14 cellular contexts compared by ENCODE assay signal in genomic region chr3:47850803-47851417, GRCh38. TPM values are rescaled to one million over a fixed set of nuclear protein-coding genes. Genes with fewer than 3 reads are reported as not detected.
DNase-seq lines count a peak whose midpoint lies in the region; ATAC-seq and TF ChIP-seq lines count a peak whose summit lies in the region.
"Had no signal": no experiment of that assay in that cellular context is flagged by ENCODE, and none has a peak within 500 bp of the region (broad histone marks: within the 10 kb centered on the region; RNA-seq: fewer than 3 reads in every experiment).

No MANE protein-coding gene starts in this region.

- intact Hi-C loops in Right ventricle myocardium superior (cut with DNase I): no loop called here
- intact Hi-C loops in right cardiac atrium (cut with DNase I): loop anchor here in 1 of 4 donors (10.0 kb wide), 1 partner anchor 134 kb away; no protein-coding TSS in a partner anchor
- intact Hi-C loops in dorsolateral prefrontal cortex (cut with DNase I): no loop called here

- no peaks in the 10 kb centered on the region for H3K27me3 ChIP-seq in right cardiac atrium (ENCODE audit: control insufficient read depth, insufficient read depth)
- no peaks in the 10 kb centered on the region for H3K27me3 ChIP-seq in dorsolateral prefrontal cortex
- H3K27me3 ChIP-seq: uterus had no signal

- H3K27ac ChIP-seq in right cardiac atrium (ENCODE audit: low read length) (no peak overlapping the region), RWPE1 (peak overlapping the region; percentile 51), dorsolateral prefrontal cortex (peak overlapping the region in 44 of 59 donors; percentile 4 to 82 (median 66))
- H3K27ac ChIP-seq: psoas muscle, uterus had no signal

- peaks cover 13% of the 10 kb centered on the region for H3K4me1 Mint-ChIP-seq in stimulated activated effector memory CD8-positive, alpha-beta T cell treated with anti-CD3 and anti-CD28 coated beads, Interleukin-12 subunit alpha, Interleukin-12 subunit beta, amount 100 ng/mL, for 72 hours

- WGBS in right cardiac atrium: 60% methylated on average over 8 of the region's 8 CpGs

- no peak for TF ChIP-seq CTCF in RWPE1 (conservative IDR thresholded peaks at IDR 0.05; ENCODE audit: low read depth)
- TF ChIP-seq CTCF in dorsolateral prefrontal cortex (IDR thresholded peaks at IDR 0.05 in 54 of 56, conservative IDR thresholded peaks at IDR 0.05 in 2 of 56; ENCODE audit: low read depth in 1 of 56, partially characterized antibody in 56 of 56): no peak

- H3K9me3 Mint-ChIP-seq in stimulated activated effector memory CD8-positive, alpha-beta T cell treated with anti-CD3 and anti-CD28 coated beads, Interleukin-12 subunit alpha, Interleukin-12 subunit beta, amount 100 ng/mL, for 72 hours: no peaks in the 10 kb centered on the region

- no peaks in the 10 kb centered on the region for H3K9me3 ChIP-seq in right cardiac atrium (ENCODE audit: control insufficient read depth, low read length)
- H3K9me3 ChIP-seq: psoas muscle, uterus had no signal

- H3K4me3 ChIP-seq in right cardiac atrium (ENCODE audit: low read length) (no peak overlapping the region), dorsolateral prefrontal cortex (no peak overlapping the region)
- H3K4me3 ChIP-seq: psoas muscle, uterus had no signal

- CTCF ChIA-PET in RWPE1 (lab: Yijun Ruan, JAX): interaction anchor here (0.6 kb wide), 1 partner anchor 14 kb away, joined by 3 read pairs; no protein-coding TSS in a partner anchor

- ATAC-seq in Right ventricle myocardium superior (ENCODE audit: poor library complexity): no peak
- ATAC-seq in right cardiac atrium: no peak
- ATAC-seq in stimulated activated effector memory CD8-positive, alpha-beta T cell treated with anti-CD3 and anti-CD28 coated beads, Interleukin-12 subunit alpha, Interleukin-12 subunit beta, amount 100 ng/mL, for 72 hours: no peak
- no peak for ATAC-seq in GM19395 (IDR thresholded peaks at IDR 0.05; ENCODE audit: unreplicated experiment)

- H3K27ac Mint-ChIP-seq in stimulated activated effector memory CD8-positive, alpha-beta T cell treated with anti-CD3 and anti-CD28 coated beads, Interleukin-12 subunit alpha, Interleukin-12 subunit beta, amount 100 ng/mL, for 72 hours: peak overlapping the region; percentile 88

- H3K4me1 ChIP-seq in right cardiac atrium (ENCODE audit: control insufficient read depth, insufficient read depth, low read length): no peaks in the 10 kb centered on the region
- H3K4me1 ChIP-seq: uterus had no signal

- peak; percentile 24 for DNase-seq in Right ventricle myocardium superior
- DNase-seq in right cardiac atrium: no peak
- no peak for DNase-seq in RWPE1 (ENCODE audit: low spot score)
- DNase-seq in dorsolateral prefrontal cortex: no peak
- DNase-seq in stimulated activated effector memory CD8-positive, alpha-beta T cell treated with anti-CD3 and anti-CD28 coated beads, Interleukin-12 subunit alpha, Interleukin-12 subunit beta, amount 100 ng/mL, for 72 hours (ENCODE audit: low spot score in 2 of 2): no peak
- DNase-seq in cortex of kidney (lab: John Stamatoyannopoulos, UW): no peak
- no peak for DNase-seq in AG08395 (ENCODE audit: low spot score)
- DNase-seq: activated CD8-positive, alpha-beta memory T cell treated with anti-CD3 and anti-CD28 coated beads, Interleukin-2, amount 50 U/mL, for 48 hours; effector CD8-positive, alpha-beta T cell; NCI-H2029; NCI-H748 treated with DMSO at 0.1 percent for 48 hours; psoas muscle; uterus had no signal

- POLR2A ChIA-PET in RWPE1 (lab: Yijun Ruan, JAX; ENCODE audit: low non-redundant PET): no interaction called here

- no peak overlapping the region for H3K4me3 Mint-ChIP-seq in stimulated activated effector memory CD8-positive, alpha-beta T cell treated with anti-CD3 and anti-CD28 coated beads, Interleukin-12 subunit alpha, Interleukin-12 subunit beta, amount 100 ng/mL, for 72 hours

- peaks cover 84% of the 10 kb centered on the region for H3K36me3 Mint-ChIP-seq in stimulated activated effector memory CD8-positive, alpha-beta T cell treated with anti-CD3 and anti-CD28 coated beads, Interleukin-12 subunit alpha, Interleukin-12 subunit beta, amount 100 ng/mL, for 72 hours

RNA-seq across cellular contexts. Expression of gene DHX30, which starts 48.0 kb away (rescaled TPM):
- total RNA-seq in Right ventricle myocardium superior (45.3 TPM), right cardiac atrium (10 to 100 TPM; 46.3 to 51.3 (median 51.1) TPM), dorsolateral prefrontal cortex (100 to 1,000 TPM in 93 of 120 experiments, 10 to 100 TPM in 27; 83.4 to 134 (median 107) TPM)
- 36.7 TPM for polyA plus RNA-seq in right cardiac atrium
